24 cellular contexts compared by ENCODE assay signal in the genomic region with DNA sequence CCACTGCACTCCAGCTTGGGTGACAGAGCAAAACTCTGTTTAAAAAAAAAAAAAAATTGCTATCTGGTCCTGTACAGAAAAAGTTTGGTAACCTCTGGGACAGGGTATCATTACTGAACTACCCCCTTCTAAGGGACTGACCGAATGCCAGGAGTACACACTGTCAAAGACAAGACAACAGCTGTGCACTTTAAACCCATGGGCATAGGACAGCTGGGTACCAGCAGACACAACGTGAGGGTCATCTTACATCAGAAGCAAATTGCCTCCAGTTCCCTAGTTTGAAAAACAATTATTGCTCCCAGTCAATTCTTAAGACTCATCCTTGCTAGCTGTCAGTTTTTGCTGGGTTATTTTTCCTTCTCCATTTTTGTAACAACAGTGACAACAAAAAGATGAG. TPM values are rescaled to one million over a fixed set of nuclear protein-coding genes. Genes with fewer than 3 reads are reported as not detected.
"Had no signal": no experiment of that assay in that cellular context is flagged by ENCODE, and none has a peak within 500 bp of the region (broad histone marks: within the 10 kb centered on the region; RNA-seq: fewer than 3 reads in every experiment).

No MANE protein-coding gene starts in this region.

- H3K27ac ChIP-seq: WERI-Rb-1 had no signal

- H3K27ac Mint-ChIP-seq: activated naive CD4-positive, alpha-beta T cell treated with anti-CD3 and anti-CD28 coated beads, Interleukin-2, amount 10 ng/mL, durations not matched to agents 7 days and 5 days; memory B cell; naive thymus-derived CD8-positive, alpha-beta T cell; stimulated activated naive CD8-positive, alpha-beta T cell treated with anti-CD3 and anti-CD28 coated beads, Interleukin-15, Interleukin-2, amounts not matched to agents 100 ng/mL and 50 ng/mL, for 24 hours had no signal

- H3K4me1 Mint-ChIP-seq: memory B cell had no signal

- DNase-seq: activated CD4-positive, alpha-beta T cell treated with anti-CD3 and anti-CD28 coated beads for 1 hour; activated CD8-positive, alpha-beta memory T cell treated with anti-CD3 and anti-CD28 coated beads for 24 hours; activated CD8-positive, alpha-beta memory T cell treated with anti-CD3 and anti-CD28 coated beads, Interleukin-2, amount 50 U/mL, for 48 hours; activated effector memory CD4-positive, alpha-beta T cell treated with Interleukin-2 at 50 U/mL for 16 hours; activated naive CD4-positive, alpha-beta T cell treated with anti-CD3 and anti-CD28 coated beads, Interleukin-2, amount 10 ng/mL, durations not matched to agents 7 days and 5 days; activated T-cell treated with anti-CD3 and anti-CD28 coated beads, Interleukin-2, amount 50 U/mL, for 48 hours; aorta; cerebellar nuclear complex; cortex of kidney; foreskin fibroblast; hypothalamus; mucosa of descending colon; naive thymus-derived CD8-positive, alpha-beta T cell; stimulated activated CD4-positive, alpha-beta T cell treated with anti-CD3 and anti-CD28 coated beads, Interleukin-15, amount 100 ng/mL, for 24 hours; stimulated activated CD4-positive, alpha-beta T cell treated with anti-CD3 and anti-CD28 coated beads, Interleukin-2, amount 100 ng/mL, for 48 hours; WERI-Rb-1 had no signal

- H3K9me3 Mint-ChIP-seq: activated naive CD4-positive, alpha-beta T cell treated with anti-CD3 and anti-CD28 coated beads, Interleukin-2, amount 10 ng/mL, durations not matched to agents 7 days and 5 days; memory B cell; naive thymus-derived CD8-positive, alpha-beta T cell; stimulated activated naive CD8-positive, alpha-beta T cell treated with anti-CD3 and anti-CD28 coated beads, Interleukin-15, Interleukin-2, amounts not matched to agents 100 ng/mL and 50 ng/mL, for 24 hours had no signal

- H3K27me3 ChIP-seq: tibial nerve had no signal

- H3K27me3 Mint-ChIP-seq: activated naive CD4-positive, alpha-beta T cell treated with anti-CD3 and anti-CD28 coated beads, Interleukin-2, amount 10 ng/mL, durations not matched to agents 7 days and 5 days; memory B cell; naive thymus-derived CD8-positive, alpha-beta T cell; stimulated activated naive CD8-positive, alpha-beta T cell treated with anti-CD3 and anti-CD28 coated beads, Interleukin-15, Interleukin-2, amounts not matched to agents 100 ng/mL and 50 ng/mL, for 24 hours had no signal

- H3K4me3 Mint-ChIP-seq: activated naive CD4-positive, alpha-beta T cell treated with anti-CD3 and anti-CD28 coated beads, Interleukin-2, amount 10 ng/mL, durations not matched to agents 7 days and 5 days; memory B cell; naive thymus-derived CD8-positive, alpha-beta T cell; stimulated activated naive CD8-positive, alpha-beta T cell treated with anti-CD3 and anti-CD28 coated beads, Interleukin-15, Interleukin-2, amounts not matched to agents 100 ng/mL and 50 ng/mL, for 24 hours had no signal

- FAIRE-seq: endometrium, keratinocyte, urothelium cell line had no signal

- H3K9me3 ChIP-seq: mucosa of descending colon, tibial nerve had no signal

- H3K4me3 ChIP-seq: mucosa of descending colon, skin epidermis, tibial nerve had no signal

RNA-seq across cellular contexts. Expression of a gene that starts 17.8 kb away (rescaled TPM):
- total RNA-seq: left lobe of liver, tibial nerve had no signal
- polyA plus RNA-seq: aorta; naive thymus-derived CD8-positive, alpha-beta T cell had no signal
